ENCODE assay signal across 15 cellular contexts in the genomic region with DNA sequence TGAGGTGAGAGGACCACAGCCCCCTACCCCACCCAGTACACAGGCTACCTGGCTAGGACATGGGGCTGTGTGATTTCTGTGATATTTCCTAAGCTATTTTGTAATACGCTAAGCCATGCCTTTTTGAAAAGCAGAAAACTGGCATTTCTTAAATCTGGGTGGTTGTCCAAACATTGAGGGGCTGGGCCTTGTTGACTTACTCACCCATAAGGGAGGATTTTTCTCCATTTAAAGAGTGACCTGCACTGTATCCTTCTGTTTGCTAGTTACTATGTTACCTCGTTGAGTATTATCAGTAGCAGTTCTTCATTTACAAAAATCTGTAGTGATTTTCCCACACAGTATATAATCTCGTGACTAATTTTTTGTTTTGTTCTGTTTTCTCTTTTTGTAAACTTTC.
DNase-seq lines count a peak whose midpoint lies in the region; ATAC-seq, FAIRE-seq and TF ChIP-seq lines count a peak whose summit lies in the region.
"Had no signal": no experiment of that assay in that cellular context is flagged by ENCODE, and none has a peak within 500 bp of the region (broad histone marks: within the 10 kb centered on the region; RNA-seq: fewer than 3 reads in every experiment).

No MANE protein-coding gene starts in this region.

- no peak for FAIRE-seq in astrocyte (lab: Jason Lieb, UNC)

- intact Hi-C loops in left ventricle myocardium inferior (cut with micrococcal nuclease), result no loop called here
- intact Hi-C loops in left ventricle myocardium superior (cut with micrococcal nuclease), result no loop called here
- intact Hi-C loops in left colon (cut with DNase I, micrococcal nuclease), result no loop called here

- ATAC-seq in left ventricle myocardium superior (no peak), left colon (peak; percentile 44)

- H3K27ac ChIP-seq in left ventricle myocardium inferior (replicated peaks), result peak overlapping the region; percentile 20
- peak overlapping the region; percentile 46 for H3K27ac ChIP-seq in astrocyte (ENCODE audit: low read depth, low read length)
- H3K27ac ChIP-seq in urinary bladder (ENCODE audit: low read depth), result peak overlapping the region; percentile 2

- H3K4me1 Mint-ChIP-seq in astrocyte (ENCODE audit: low read depth, unreplicated experiment), result peaks cover 25% of the 10 kb centered on the region

- peaks cover 29% of the 10 kb centered on the region for H3K36me3 Mint-ChIP-seq in astrocyte (ENCODE audit: low read depth, unreplicated experiment)

- H3K9me3 Mint-ChIP-seq in astrocyte (ENCODE audit: unreplicated experiment), result no peaks in the 10 kb centered on the region

- no peak overlapping the region for H3K27ac Mint-ChIP-seq in astrocyte (ENCODE audit: unreplicated experiment)

- peaks cover 81% of the 10 kb centered on the region for H3K79me2 ChIP-seq in astrocyte (ENCODE audit: insufficient read depth, low read length)

- H3K4me3 Mint-ChIP-seq in astrocyte (ENCODE audit: unreplicated experiment), result no peak overlapping the region

- peaks cover 82% of the 10 kb centered on the region for H4K20me1 ChIP-seq in astrocyte (ENCODE audit: insufficient read depth, low read length)

- no peak overlapping the region for H3K4me2 ChIP-seq in astrocyte (ENCODE audit: low read length)

- TF ChIP-seq CTCF in left ventricle myocardium inferior (IDR thresholded peaks at IDR 0.05; ENCODE audit: borderline replicate concordance) (no peak), astrocyte (IDR thresholded peaks at IDR 0.05; ENCODE audit: insufficient read depth, low read depth, low read length) (no peak), foreskin fibroblast (IDR thresholded peaks at IDR 0.05; ENCODE audit: low read depth, low read length) (no peak)

- no peak for DNase-seq in left ventricle myocardium inferior
- DNase-seq in left ventricle myocardium superior, result no peak
- no peak for DNase-seq in astrocyte (ENCODE audit: low read depth)
- DNase-seq in left colon, result no peak
- DNase-seq in foreskin fibroblast, result no peak
- no peak for DNase-seq in cerebellar cortex (ENCODE audit: low spot score)
- DNase-seq in erythroblast (lab: John Stamatoyannopoulos, UW), result no peak
- DNase-seq: activated CD4-positive, alpha-beta T cell treated with anti-CD3 and anti-CD28 coated beads, Interleukin-2, amount 50 U/mL, for 1 hour; activated T-cell treated with anti-CD3 and anti-CD28 coated beads, Interleukin-2, amount 50 U/mL, for 48 hours; DMS 273 treated with DMSO at 0.1 percent for 48 hours; H7; NCI-H1694; nucleus accumbens; T1000 had no signal

- H3K4me3 ChIP-seq in left ventricle myocardium inferior (no peak overlapping the region), astrocyte (ENCODE audit: insufficient read depth, low read depth, low read length) (no peak overlapping the region), urinary bladder (ENCODE audit: low read depth, low read length) (no peak overlapping the region), foreskin fibroblast (ENCODE audit: low read depth in 1 of 2, low read length in 2 of 2) (no peak overlapping the region)

- peaks cover 9% of the 10 kb centered on the region for H3K4me1 ChIP-seq in left ventricle myocardium inferior
- peaks cover 15% of the 10 kb centered on the region for H3K4me1 ChIP-seq in astrocyte (ENCODE audit: insufficient read depth, low read length)
- H3K4me1 ChIP-seq in urinary bladder (ENCODE audit: insufficient read depth), result no peaks in the 10 kb centered on the region

- TF ChIP-seq POLR2A in erythroblast (IDR thresholded peaks at IDR 0.05; ENCODE audit: low read length), result no peak

- H3K9ac ChIP-seq in astrocyte (ENCODE audit: low read length), result peak overlapping the region; percentile 34

- H3K27me3 ChIP-seq in left ventricle myocardium inferior (ENCODE audit: low read depth) (no peaks in the 10 kb centered on the region), astrocyte (ENCODE audit: insufficient read depth, low read length) (no peaks in the 10 kb centered on the region)

- no peaks in the 10 kb centered on the region for H3K27me3 Mint-ChIP-seq in astrocyte (ENCODE audit: low read depth, unreplicated experiment)

- no peaks in the 10 kb centered on the region for H3K9me3 ChIP-seq in left ventricle myocardium inferior (replicated peaks)
- no peaks in the 10 kb centered on the region for H3K9me3 ChIP-seq in astrocyte (ENCODE audit: insufficient read depth, low read depth, low read length)

- peaks cover 92% of the 10 kb centered on the region for H3K36me3 ChIP-seq in left ventricle myocardium inferior
- peaks cover 89% of the 10 kb centered on the region for H3K36me3 ChIP-seq in astrocyte (ENCODE audit: insufficient read depth, low read length)
- peaks cover 4% of the 10 kb centered on the region for H3K36me3 ChIP-seq in urinary bladder (ENCODE audit: insufficient read depth)

- H2AFZ ChIP-seq in astrocyte (ENCODE audit: low read depth, low read length), result no peak overlapping the region

- 75% methylated on average over 3 of the region's 3 CpGs for WGBS in urinary bladder
